In genomic region chr4:147587061-147587460, GRCh38 we compare ENCODE assay signal across 19 cellular contexts.
"Had no signal": no experiment of that assay in that cellular context is flagged by ENCODE, and none has a peak within 500 bp of the region (broad histone marks: within the 10 kb centered on the region; RNA-seq: fewer than 3 reads in every experiment).

No MANE protein-coding gene starts in this region.

- ATAC-seq: activated CD4-positive, alpha-beta T cell treated with anti-CD3 and anti-CD28 coated beads for 36 hours; activated CD8-positive, alpha-beta T cell treated with anti-CD3 and anti-CD28 coated beads for 36 hours; left cardiac atrium; mucosa of descending colon; naive thymus-derived CD8-positive, alpha-beta T cell; stimulated activated naive CD8-positive, alpha-beta T cell treated with anti-CD3 and anti-CD28 coated beads, Interleukin-15, amount 100 ng/mL, for 72 hours; T-cell had no signal

- DNase-seq: activated CD4-positive, alpha-beta T cell treated with anti-CD3 and anti-CD28 coated beads for 36 hours; activated CD8-positive, alpha-beta memory T cell treated with anti-CD3 and anti-CD28 coated beads, Interleukin-2, amount 50 U/mL, for 4 hours; activated CD8-positive, alpha-beta T cell treated with anti-CD3 and anti-CD28 coated beads for 36 hours; activated gamma-delta T cell treated with Interleukin-2 at 50 U/mL for 16 hours; activated naive CD8-positive, alpha-beta T cell treated with anti-CD3 and anti-CD28 coated beads, Interleukin-2, amount 10 ng/mL, durations not matched to agents 7 days and 5 days; activated T-cell treated with anti-CD3 and anti-CD28 coated beads, Interleukin-2, amount 50 U/mL, for 72 hours; aorta; colonic mucosa; effector CD4-positive, alpha-beta T cell; left cardiac atrium; mucosa of descending colon; naive thymus-derived CD8-positive, alpha-beta T cell; occipital lobe; stimulated activated CD4-positive, alpha-beta T cell treated with anti-CD3 and anti-CD28 coated beads, Interleukin-4, amount 100 ng/mL, for 24 hours; stimulated activated naive CD8-positive, alpha-beta T cell treated with anti-CD3 and anti-CD28 coated beads, Interleukin-15, amount 100 ng/mL, for 72 hours; T-cell; thyroid gland; uterus; WERI-Rb-1 had no signal

- H3K27me3 Mint-ChIP-seq: activated CD8-positive, alpha-beta T cell treated with anti-CD3 and anti-CD28 coated beads for 36 hours; stimulated activated naive CD8-positive, alpha-beta T cell treated with anti-CD3 and anti-CD28 coated beads, Interleukin-15, amount 100 ng/mL, for 72 hours had no signal

- H3K27ac Mint-ChIP-seq: activated CD4-positive, alpha-beta T cell treated with anti-CD3 and anti-CD28 coated beads for 36 hours; activated CD8-positive, alpha-beta T cell treated with anti-CD3 and anti-CD28 coated beads for 36 hours; activated naive CD8-positive, alpha-beta T cell treated with anti-CD3 and anti-CD28 coated beads, Interleukin-2, amount 10 ng/mL, durations not matched to agents 7 days and 5 days; activated T-cell treated with anti-CD3 and anti-CD28 coated beads, Interleukin-2, amount 50 U/mL, for 72 hours; naive thymus-derived CD8-positive, alpha-beta T cell; stimulated activated naive CD8-positive, alpha-beta T cell treated with anti-CD3 and anti-CD28 coated beads, Interleukin-15, amount 100 ng/mL, for 72 hours; T-cell had no signal

- H3K9me3 Mint-ChIP-seq: activated naive CD8-positive, alpha-beta T cell treated with anti-CD3 and anti-CD28 coated beads, Interleukin-2, amount 10 ng/mL, durations not matched to agents 7 days and 5 days; stimulated activated naive CD8-positive, alpha-beta T cell treated with anti-CD3 and anti-CD28 coated beads, Interleukin-15, amount 100 ng/mL, for 72 hours had no signal

- H3K4me3 Mint-ChIP-seq: activated CD4-positive, alpha-beta T cell treated with anti-CD3 and anti-CD28 coated beads for 36 hours; activated CD8-positive, alpha-beta T cell treated with anti-CD3 and anti-CD28 coated beads for 36 hours; activated naive CD8-positive, alpha-beta T cell treated with anti-CD3 and anti-CD28 coated beads, Interleukin-2, amount 10 ng/mL, durations not matched to agents 7 days and 5 days; activated T-cell treated with anti-CD3 and anti-CD28 coated beads, Interleukin-2, amount 50 U/mL, for 72 hours; naive thymus-derived CD8-positive, alpha-beta T cell; stimulated activated naive CD8-positive, alpha-beta T cell treated with anti-CD3 and anti-CD28 coated beads, Interleukin-15, amount 100 ng/mL, for 72 hours; T-cell had no signal

- H3K4me1 Mint-ChIP-seq: activated CD4-positive, alpha-beta T cell treated with anti-CD3 and anti-CD28 coated beads for 36 hours; stimulated activated naive CD8-positive, alpha-beta T cell treated with anti-CD3 and anti-CD28 coated beads, Interleukin-15, amount 100 ng/mL, for 72 hours had no signal

- H3K36me3 Mint-ChIP-seq: activated naive CD8-positive, alpha-beta T cell treated with anti-CD3 and anti-CD28 coated beads, Interleukin-2, amount 10 ng/mL, durations not matched to agents 7 days and 5 days had no signal
